In the genomic region with DNA sequence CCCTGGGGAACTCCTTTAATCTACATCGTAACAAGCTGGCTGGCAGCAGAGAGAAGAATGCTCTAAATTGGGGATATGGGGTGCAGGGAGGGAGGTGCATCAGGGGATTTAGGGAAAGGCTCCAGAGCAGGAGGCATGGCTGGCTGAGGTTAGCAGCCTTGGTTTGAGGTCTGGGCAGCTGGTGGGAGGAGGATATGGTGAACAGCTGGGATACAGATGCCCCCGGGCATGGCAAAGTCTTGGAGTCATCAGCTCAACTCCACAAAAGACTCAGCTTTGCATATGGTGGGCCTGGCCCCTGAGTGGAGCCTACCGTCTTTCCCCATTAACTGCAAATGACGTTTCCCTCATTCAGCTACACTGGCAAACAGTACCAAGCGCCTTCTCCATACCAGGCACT, we compare ENCODE assay signal across 31 cellular contexts. TPM values are rescaled to one million over a fixed set of nuclear protein-coding genes. Genes with fewer than 3 reads are reported as not detected.
DNase-seq lines count a peak whose midpoint lies in the region; ATAC-seq, FAIRE-seq and TF ChIP-seq lines count a peak whose summit lies in the region.
"Had no signal": no experiment of that assay in that cellular context is flagged by ENCODE, and none has a peak within 500 bp of the region (broad histone marks: within the 10 kb centered on the region; RNA-seq: fewer than 3 reads in every experiment).

No MANE protein-coding gene starts in this region.

- intact Hi-C loops in natural killer cell (cut with micrococcal nuclease) = no loop called here

- H3K4ac ChIP-seq in mesendoderm (ENCODE audit: low read depth, low read length) = no peak overlapping the region

- no peaks in the 10 kb centered on the region for H3K4me1 Mint-ChIP-seq in natural killer cell treated with Interleukin-12 subunit alpha and Interleukin-12 subunit beta and Interleukin-15 and Interleukin-18, amount 100 ng/mL, for 72 hours (ENCODE audit: low read depth in 2 of 2)
- H3K4me1 Mint-ChIP-seq in natural killer cell (no peaks in the 10 kb centered on the region), type B pancreatic cell (ENCODE audit: unreplicated experiment) (peaks cover 70% of the 10 kb centered on the region)
- H3K4me1 Mint-ChIP-seq: activated CD4-positive, alpha-beta T cell treated with anti-CD3 and anti-CD28 coated beads for 36 hours; activated naive CD4-positive, alpha-beta T cell treated with anti-CD3 and anti-CD28 coated beads, Interleukin-2, amount 10 ng/mL, durations not matched to agents 7 days and 5 days had no signal

- H3K79me2 ChIP-seq in mesendoderm (ENCODE audit: control insufficient read depth, insufficient read depth, low read length) = peaks cover 35% of the 10 kb centered on the region

- no peak overlapping the region for H3K27ac ChIP-seq in mesendoderm (ENCODE audit: low read depth, low read length)
- H3K27ac ChIP-seq: adrenal gland, brain microvascular endothelial cell, psoas muscle, sigmoid colon, tibial artery had no signal

- no peak overlapping the region for H2BK120ac ChIP-seq in mesendoderm (ENCODE audit: low read depth, low read length)

- H3K56ac ChIP-seq in mesendoderm (ENCODE audit: low read length) = no peak overlapping the region

- H3K4me3 ChIP-seq in bronchial epithelial cell (ENCODE audit: low read depth, low read length) (no peak overlapping the region), mesendoderm (ENCODE audit: low read length) (no peak overlapping the region)
- H3K4me3 ChIP-seq: adrenal gland, GM12878, psoas muscle, sigmoid colon, tibial artery had no signal

- H3K4me2 ChIP-seq in mesendoderm (ENCODE audit: low read length) = no peak overlapping the region

- no CpG with 5 or more reads among the region's 5 CpGs for whole genome bisulfite sequencing in mesendoderm (ENCODE audit: extremely low coverage, insufficient coverage, low lambda C conversion rate)

- H3K27me3 Mint-ChIP-seq in natural killer cell treated with Interleukin-12 subunit alpha and Interleukin-12 subunit beta and Interleukin-15 and Interleukin-18, amount 100 ng/mL, for 72 hours = peaks cover 0 to 16% of the 10 kb centered on the region in 2 donors
- H3K27me3 Mint-ChIP-seq in natural killer cell (ENCODE audit: low read depth in 2 of 2) (peaks cover 15 to 25% of the 10 kb centered on the region in 2 donors), type B pancreatic cell (peaks cover 14% of the 10 kb centered on the region)
- H3K27me3 Mint-ChIP-seq: activated CD4-positive, alpha-beta T cell treated with anti-CD3 and anti-CD28 coated beads for 36 hours had no signal

- H3K23ac ChIP-seq in mesendoderm (ENCODE audit: low read length) = no peak overlapping the region

- no peak overlapping the region for H4K5ac ChIP-seq in mesendoderm (ENCODE audit: low read length)

- no peak overlapping the region for H2AK5ac ChIP-seq in mesendoderm (ENCODE audit: low read length)

- no peak overlapping the region for H4K8ac ChIP-seq in mesendoderm (ENCODE audit: low read depth, low read length)

- no peak for ATAC-seq in natural killer cell treated with Interleukin-12 subunit alpha and Interleukin-12 subunit beta and Interleukin-15 and Interleukin-18, amount 100 ng/mL, for 72 hours
- ATAC-seq in natural killer cell (no peak), HG03378 (IDR thresholded peaks at IDR 0.05; ENCODE audit: unreplicated experiment) (no peak)
- no peak for ATAC-seq in activated CD4-positive, CD25-positive, alpha-beta regulatory T cell treated with anti-CD3 and anti-CD28 coated beads, Interleukin-2, amount 50 U/mL, for 24 hours
- ATAC-seq: activated CD8-positive, alpha-beta T cell treated with anti-CD3 and anti-CD28 coated beads for 36 hours; GM12878; psoas muscle had no signal

- H3K4me1 ChIP-seq in mesendoderm (ENCODE audit: control insufficient read depth, low read depth, low read length) = peaks cover 45% of the 10 kb centered on the region
- H3K4me1 ChIP-seq: adrenal gland, psoas muscle had no signal

- H3K27ac Mint-ChIP-seq in natural killer cell treated with Interleukin-12 subunit alpha and Interleukin-12 subunit beta and Interleukin-15 and Interleukin-18, amount 100 ng/mL, for 72 hours = peak overlapping the region in 1 of 2 donors; percentile 12
- no peak overlapping the region for H3K27ac Mint-ChIP-seq in natural killer cell
- no peak overlapping the region for H3K27ac Mint-ChIP-seq in type B pancreatic cell
- H3K27ac Mint-ChIP-seq: activated CD4-positive, alpha-beta T cell treated with anti-CD3 and anti-CD28 coated beads for 36 hours; activated CD8-positive, alpha-beta T cell treated with anti-CD3 and anti-CD28 coated beads for 36 hours; activated naive CD4-positive, alpha-beta T cell treated with anti-CD3 and anti-CD28 coated beads, Interleukin-2, amount 10 ng/mL, durations not matched to agents 7 days and 5 days; CD4-positive, alpha-beta T cell; IgD-negative memory B cell; immature natural killer cell; T-helper 2 cell treated with Interferon-gamma antibody and Interleukin-4, amounts not matched to agents 5 μg/mL and 100 μg/mL, for 36 hours had no signal

- POLR2A ChIA-PET in GM10248 (lab: Yijun Ruan, JAX) = no interaction called here

- H3K79me1 ChIP-seq in mesendoderm (ENCODE audit: low read length) = peaks cover 32% of the 10 kb centered on the region

- TF ChIP-seq CTCF in natural killer cell (IDR thresholded peaks at IDR 0.05) = no peak
- no peak for TF ChIP-seq CTCF in bronchial epithelial cell (IDR thresholded peaks at IDR 0.05; ENCODE audit: insufficient read depth, low read length, severe bottlenecking)
- TF ChIP-seq CTCF in type B pancreatic cell (conservative IDR thresholded peaks at IDR 0.05) = no peak
- no peak for TF ChIP-seq CTCF in GM10248 (IDR thresholded peaks at IDR 0.05; ENCODE audit: control extremely low read depth, extremely low read depth, low read depth, missing control alignments)

- H2BK5ac ChIP-seq in mesendoderm (ENCODE audit: low read length) = no peak overlapping the region

- no peaks in the 10 kb centered on the region for H3K27me3 ChIP-seq in bronchial epithelial cell (ENCODE audit: control insufficient read depth, insufficient read depth, low read length)
- no peaks in the 10 kb centered on the region for H3K27me3 ChIP-seq in mesendoderm (ENCODE audit: insufficient read depth, low read length, poor library complexity)
- H3K27me3 ChIP-seq: brain microvascular endothelial cell had no signal

- no peaks in the 10 kb centered on the region for H3K9me3 Mint-ChIP-seq in natural killer cell treated with Interleukin-12 subunit alpha and Interleukin-12 subunit beta and Interleukin-15 and Interleukin-18, amount 100 ng/mL, for 72 hours
- H3K9me3 Mint-ChIP-seq in natural killer cell = no peaks in the 10 kb centered on the region
- H3K9me3 Mint-ChIP-seq in type B pancreatic cell = no peaks in the 10 kb centered on the region
- H3K9me3 Mint-ChIP-seq: activated CD8-positive, alpha-beta T cell treated with anti-CD3 and anti-CD28 coated beads for 36 hours; activated naive CD4-positive, alpha-beta T cell treated with anti-CD3 and anti-CD28 coated beads, Interleukin-2, amount 10 ng/mL, durations not matched to agents 7 days and 5 days; CD4-positive, alpha-beta T cell; IgD-negative memory B cell; immature natural killer cell; T-helper 2 cell treated with Interferon-gamma antibody and Interleukin-4, amounts not matched to agents 5 μg/mL and 100 μg/mL, for 36 hours had no signal

- H2BK15ac ChIP-seq in mesendoderm (replicated peaks; ENCODE audit: low read depth) = no peak overlapping the region

- peak; percentile 20 for DNase-seq in natural killer cell treated with Interleukin-12 subunit alpha and Interleukin-12 subunit beta and Interleukin-15 and Interleukin-18, amount 100 ng/mL, for 72 hours (ENCODE audit: low spot score)
- DNase-seq in natural killer cell = no peak
- DNase-seq in bronchial epithelial cell (ENCODE audit: low read depth) = no peak
- no peak for DNase-seq in mesendoderm
- DNase-seq in type B pancreatic cell (ENCODE audit: extremely low spot score, unreplicated experiment) = no peak
- no peak for DNase-seq in GM10248 (ENCODE audit: extremely low spot score)
- DNase-seq: activated CD8-positive, alpha-beta memory T cell treated with anti-CD3 and anti-CD28 coated beads, Interleukin-2, amount 50 U/mL, for 48 hours; activated CD8-positive, alpha-beta T cell treated with anti-CD3 and anti-CD28 coated beads for 36 hours; activated naive CD4-positive, alpha-beta T cell treated with anti-CD3 and anti-CD28 coated beads, Interleukin-2, amount 10 ng/mL, durations not matched to agents 7 days and 5 days; adrenal gland; CD4-positive, alpha-beta T cell; immature natural killer cell; NCI-H1048; NCI-H1694; NCI-H510A treated with DMSO at 0.1 percent for 48 hours; occipital lobe; psoas muscle; Right ventricle myocardium superior; sigmoid colon; stimulated activated CD4-positive, alpha-beta T cell treated with anti-CD3 and anti-CD28 coated beads, Interleukin-4, amount 100 ng/mL, for 1 hour; tibial artery had no signal

- peak; percentile 66 for FAIRE-seq in bronchial epithelial cell (lab: Jason Lieb, UNC)
- FAIRE-seq: GM12878 had no signal

- no peak overlapping the region for H3K4me3 Mint-ChIP-seq in natural killer cell treated with Interleukin-12 subunit alpha and Interleukin-12 subunit beta and Interleukin-15 and Interleukin-18, amount 100 ng/mL, for 72 hours
- no peak overlapping the region for H3K4me3 Mint-ChIP-seq in natural killer cell
- H3K4me3 Mint-ChIP-seq in type B pancreatic cell = peak overlapping the region; percentile 68
- H3K4me3 Mint-ChIP-seq: activated CD4-positive, alpha-beta T cell treated with anti-CD3 and anti-CD28 coated beads for 36 hours; activated CD8-positive, alpha-beta T cell treated with anti-CD3 and anti-CD28 coated beads for 36 hours; activated naive CD4-positive, alpha-beta T cell treated with anti-CD3 and anti-CD28 coated beads, Interleukin-2, amount 10 ng/mL, durations not matched to agents 7 days and 5 days; CD4-positive, alpha-beta T cell; IgD-negative memory B cell; immature natural killer cell; T-helper 2 cell treated with Interferon-gamma antibody and Interleukin-4, amounts not matched to agents 5 μg/mL and 100 μg/mL, for 36 hours had no signal

- H3K36me3 ChIP-seq in bronchial epithelial cell (ENCODE audit: control insufficient read depth, insufficient read depth, low read length) (peaks cover 17% of the 10 kb centered on the region), mesendoderm (ENCODE audit: control insufficient read depth, insufficient read depth, low read length) (peaks cover 2% of the 10 kb centered on the region)
- H3K36me3 ChIP-seq: adrenal gland, brain microvascular endothelial cell, sigmoid colon, tibial artery had no signal

- no peaks in the 10 kb centered on the region for H3K36me3 Mint-ChIP-seq in natural killer cell treated with Interleukin-12 subunit alpha and Interleukin-12 subunit beta and Interleukin-15 and Interleukin-18, amount 100 ng/mL, for 72 hours
- H3K36me3 Mint-ChIP-seq in natural killer cell (no peaks in the 10 kb centered on the region), type B pancreatic cell (no peaks in the 10 kb centered on the region)
- H3K36me3 Mint-ChIP-seq: activated naive CD4-positive, alpha-beta T cell treated with anti-CD3 and anti-CD28 coated beads, Interleukin-2, amount 10 ng/mL, durations not matched to agents 7 days and 5 days; immature natural killer cell had no signal

- H3K18ac ChIP-seq in mesendoderm (ENCODE audit: low read length) = peak overlapping the region; percentile 15

- H3K9ac ChIP-seq in mesendoderm (ENCODE audit: low read length) = no peak overlapping the region

- CTCF ChIA-PET in GM10248 (lab: Yijun Ruan, JAX) = interaction anchor here (1.0 to 2.9 kb wide), 6 partner anchors 9 to 456 kb away, joined by 3 to 14 read pairs (median 4); no protein-coding TSS in a partner anchor

RNA-seq across cellular contexts. Expression of a gene that starts 5.4 kb away (rescaled TPM):
- total RNA-seq in natural killer cell treated with Interleukin-12 subunit alpha and Interleukin-12 subunit beta and Interleukin-15 and Interleukin-18, amount 100 ng/mL, for 72 hours = under 1 TPM in 1 of 2 donors, not detected in 1; 0.39 TPM
- total RNA-seq in natural killer cell (1 to 10 TPM in 2 of 3 donors, not detected in 1; 1.0 to 7.5 TPM), bronchial epithelial cell (22.1 and 27.8 TPM in 2 replicates), type B pancreatic cell (ENCODE audit: low replicate concordance) (12.4 and 37.5 TPM in 2 replicates)
- 8.8 TPM for polyA plus RNA-seq in mesendoderm (2013, experiment 1 of 2)
- polyA plus RNA-seq in mesendoderm (2013, experiment 2 of 2) = 8.1 TPM
- total RNA-seq: A673, dermis microvascular lymphatic vessel endothelial cell had no signal
- polyA plus RNA-seq: IgD-negative memory B cell, immature natural killer cell had no signal

RNA-seq across cellular contexts. Expression of a gene that starts 40.0 kb away (rescaled TPM):
- total RNA-seq in natural killer cell treated with Interleukin-12 subunit alpha and Interleukin-12 subunit beta and Interleukin-15 and Interleukin-18, amount 100 ng/mL, for 72 hours = 1 to 10 TPM in 1 of 2 donors, under 1 TPM in 1; 0.86 to 2.8 TPM
- total RNA-seq in natural killer cell (1 to 10 TPM; 2.6 to 8.7 (median 6.7) TPM), bronchial epithelial cell (not detected in 2 replicates), type B pancreatic cell (ENCODE audit: low replicate concordance) (not detected in 2 replicates)
- not detected for polyA plus RNA-seq in mesendoderm (2013, experiment 1 of 2)
- not detected for polyA plus RNA-seq in mesendoderm (2013, experiment 2 of 2)
- total RNA-seq: A673, adrenal gland, cerebellum, dermis microvascular lymphatic vessel endothelial cell, occipital lobe, psoas muscle, Right ventricle myocardium superior, sigmoid colon had no signal
- polyA plus RNA-seq: psoas muscle had no signal
